Comparison of ENCODE assay signal across 17 cellular contexts in genomic region chr11:34638897-34639296, GRCh38. TPM values are rescaled to one million over a fixed set of nuclear protein-coding genes. Genes with fewer than 3 reads are reported as not detected.
DNase-seq lines count a peak whose midpoint lies in the region; ATAC-seq, FAIRE-seq and TF ChIP-seq lines count a peak whose summit lies in the region.
"Had no signal": no experiment of that assay in that cellular context is flagged by ENCODE, and none has a peak within 500 bp of the region (broad histone marks: within the 10 kb centered on the region; RNA-seq: fewer than 3 reads in every experiment).

No MANE protein-coding gene starts in this region.

- no peak for DNase-seq in PC-3
- DNase-seq in thyroid gland, result no peak
- DNase-seq in ascending aorta (ENCODE audit: low spot score in 2 of 2), result no peak
- DNase-seq in GM12892 (ENCODE audit: insufficient read length), result no peak
- DNase-seq: EL, MM.1S, NCI-H1105, NCI-H1694 treated with DMSO at 0.1 percent for 48 hours, NCI-H446, NCI-H748 treated with DMSO at 0.1 percent for 48 hours had no signal

- no peak for FAIRE-seq in GM12892 (lab: Jason Lieb, UNC)

- H3K4me1 ChIP-seq in PC-3 (ENCODE audit: insufficient read depth, low read length) (peaks cover 66% of the 10 kb centered on the region), mucosa of stomach (ENCODE audit: control insufficient read depth, insufficient read depth, low read length) (peaks cover 96% of the 10 kb centered on the region), thyroid gland (peaks cover 37 to 72% of the 10 kb centered on the region in 2 donors), ascending aorta (no peaks in the 10 kb centered on the region)

- H3K4me2 ChIP-seq in PC-3 (ENCODE audit: low read length), result peak overlapping the region; percentile 63
- H3K4me2 ChIP-seq: GM23338, KMS-11 had no signal

- POLR2A ChIA-PET in PC-3 (lab: Charles Lee; ENCODE audit: unreplicated experiment), result interaction anchor here (1.0 kb wide), 1 partner anchor 15 kb away, joined by 3 read pairs; no protein-coding TSS in a partner anchor

- no peaks in the 10 kb centered on the region for H4K20me1 ChIP-seq in PC-3 (ENCODE audit: low read length)

- H3K27ac Mint-ChIP-seq in dendritic cell treated with granulocyte-macrophage colony-stimulating factor and Interleukin-4, amounts not matched to agents 40 ng/mL and 50 ng/mL, for 4 days, result peak overlapping the region; percentile 56
- H3K27ac Mint-ChIP-seq: GM23338 had no signal

- H2AFZ ChIP-seq in PC-3 (ENCODE audit: low read length), result no peak overlapping the region
- H2AFZ ChIP-seq: GM23338 had no signal

- no peak for ATAC-seq in PC-3
- no peak for ATAC-seq in esophagus mucosa
- ATAC-seq in HG03442 (IDR thresholded peaks at IDR 0.05; ENCODE audit: unreplicated experiment), result no peak
- ATAC-seq: GM23338 had no signal

- TF ChIP-seq CTCF in PC-3 (conservative IDR thresholded peaks at IDR 0.05; ENCODE audit: low read depth, low read length) (no peak), thyroid gland (IDR thresholded peaks at IDR 0.05) (no peak), ascending aorta (IDR thresholded peaks at IDR 0.05) (no peak)

- H3K36me3 ChIP-seq in PC-3 (ENCODE audit: low read depth, low read length) (peaks cover 12% of the 10 kb centered on the region; the same call in 1 of the 2 replicates), mucosa of stomach (ENCODE audit: control insufficient read depth, insufficient read depth, low read length) (no peaks in the 10 kb centered on the region), thyroid gland (no peaks in the 10 kb centered on the region), ascending aorta (no peaks in the 10 kb centered on the region)

- no peaks in the 10 kb centered on the region for H3K27me3 ChIP-seq in PC-3 (ENCODE audit: low read length)
- H3K27me3 ChIP-seq in mucosa of stomach (ENCODE audit: control insufficient read depth, insufficient read depth, low read length), result no peaks in the 10 kb centered on the region
- no peaks in the 10 kb centered on the region for H3K27me3 ChIP-seq in thyroid gland
- H3K27me3 ChIP-seq in ascending aorta, result no peaks in the 10 kb centered on the region

- no peaks in the 10 kb centered on the region for H3K9me3 Mint-ChIP-seq in dendritic cell treated with granulocyte-macrophage colony-stimulating factor and Interleukin-4, amounts not matched to agents 40 ng/mL and 50 ng/mL, for 4 days
- H3K9me3 Mint-ChIP-seq: GM23338 had no signal

- peaks cover 83% of the 10 kb centered on the region for H3K79me2 ChIP-seq in PC-3 (ENCODE audit: low read length)

- H3K4me3 Mint-ChIP-seq in dendritic cell treated with granulocyte-macrophage colony-stimulating factor and Interleukin-4, amounts not matched to agents 40 ng/mL and 50 ng/mL, for 4 days, result no peak overlapping the region
- H3K4me3 Mint-ChIP-seq: GM23338 had no signal

- H3K9me3 ChIP-seq in PC-3 (ENCODE audit: low read length) (no peaks in the 10 kb centered on the region), mucosa of stomach (ENCODE audit: control insufficient read depth, low read length) (no peaks in the 10 kb centered on the region), thyroid gland (no peaks in the 10 kb centered on the region), ascending aorta (no peaks in the 10 kb centered on the region)

- no peaks in the 10 kb centered on the region for H3K9me2 ChIP-seq in PC-3 (replicated peaks; ENCODE audit: low read length)

- H3K27ac ChIP-seq in PC-3 (ENCODE audit: low read length) (peak overlapping the region; percentile 97), thyroid gland (peak overlapping the region in 2 of 3 donors; percentile 63 to 90), ascending aorta (no peak overlapping the region)
- H3K27ac ChIP-seq: KMS-11 had no signal

- TF ChIP-seq POLR2A in thyroid gland (IDR thresholded peaks at IDR 0.05) (no peak), GM12892 (IDR thresholded peaks at IDR 0.05; ENCODE audit: low read depth, low read length) (no peak)

- H3K4me3 ChIP-seq in PC-3 (ENCODE audit: low read length), result no peak overlapping the region
- H3K4me3 ChIP-seq in mucosa of stomach (ENCODE audit: low read length), result no peak overlapping the region
- H3K4me3 ChIP-seq in thyroid gland (replicated peaks in 1 of 3), result no peak overlapping the region
- no peak overlapping the region for H3K4me3 ChIP-seq in ascending aorta
- H3K4me3 ChIP-seq: GM23338 had no signal

- peak overlapping the region; percentile 82 for H3K9ac ChIP-seq in PC-3 (ENCODE audit: low read length)
- H3K9ac ChIP-seq in mucosa of stomach (ENCODE audit: low read length), result peak overlapping the region; percentile 57
- H3K9ac ChIP-seq: KMS-11 had no signal

- H3K4me1 Mint-ChIP-seq in dendritic cell treated with granulocyte-macrophage colony-stimulating factor and Interleukin-4, amounts not matched to agents 40 ng/mL and 50 ng/mL, for 4 days (ENCODE audit: low read depth), result peaks cover 72% of the 10 kb centered on the region

- no TSS peak for BruUV-seq in PC-3 (replicated peaks; lab: Mats Ljungman, UMichigan)

- 76 to 80% methylated on average over 3 of the region's 3 CpGs for WGBS in thyroid gland, 2 donors

- H3K36me3 Mint-ChIP-seq in dendritic cell treated with granulocyte-macrophage colony-stimulating factor and Interleukin-4, amounts not matched to agents 40 ng/mL and 50 ng/mL, for 4 days (ENCODE audit: low read depth), result peaks cover 28% of the 10 kb centered on the region

- intact Hi-C loops in PC-3 (cut with micrococcal nuclease) (loop anchor here (2.0 kb wide), 1 partner anchor 40 kb away; no protein-coding TSS in a partner anchor), thyroid gland (cut with DNase I) (no loop called here), ascending aorta (cut with DNase I) (no loop called here)
- intact Hi-C loops in dendritic cell treated with granulocyte-macrophage colony-stimulating factor and Interleukin-4, amounts not matched to agents 40 ng/mL and 50 ng/mL, for 4 days (cut with micrococcal nuclease), result no loop called here

- H3F3A ChIP-seq in PC-3 (ENCODE audit: low read length, unreplicated experiment), result no peaks in the 10 kb centered on the region

- no peaks in the 10 kb centered on the region for H3K27me3 Mint-ChIP-seq in dendritic cell treated with granulocyte-macrophage colony-stimulating factor and Interleukin-4, amounts not matched to agents 40 ng/mL and 50 ng/mL, for 4 days

- CTCF ChIA-PET in PC-3 (lab: Charles Lee), result interaction anchor here (0.6 kb wide), 1 partner anchor 251 kb away, joined by 3 read pairs; no protein-coding TSS in a partner anchor

RNA-seq across cellular contexts. Expression of gene EHF, which starts 18.0 kb away (rescaled TPM):
- 29.0 and 37.0 TPM in 2 replicates for total RNA-seq in PC-3 (2014; rRNA removed)
- 10 to 100 TPM in 2 of 4 donors, 1 to 10 TPM in 2; 3.8 to 13.9 (median 8.1) TPM for total RNA-seq in thyroid gland
- total RNA-seq in esophagus mucosa, result 342 TPM
- total RNA-seq in ascending aorta, result not detected
- polyA plus RNA-seq in GM12892 (2012; ENCODE audit: missing spikeins), result not detected
- total RNA-seq: GM23338 had no signal
- polyA plus RNA-seq: BJ, GM23338 had no signal

Comparison
In these comparisons a context has a peak if more than half of its experiments do, and no peak if none do; other contexts are left out.
1. H3K27ac ChIP-seq: peak in PC-3 (single experiment) and thyroid gland (2 of 3); none in ascending aorta (0 of 2).